In the genomic region with DNA sequence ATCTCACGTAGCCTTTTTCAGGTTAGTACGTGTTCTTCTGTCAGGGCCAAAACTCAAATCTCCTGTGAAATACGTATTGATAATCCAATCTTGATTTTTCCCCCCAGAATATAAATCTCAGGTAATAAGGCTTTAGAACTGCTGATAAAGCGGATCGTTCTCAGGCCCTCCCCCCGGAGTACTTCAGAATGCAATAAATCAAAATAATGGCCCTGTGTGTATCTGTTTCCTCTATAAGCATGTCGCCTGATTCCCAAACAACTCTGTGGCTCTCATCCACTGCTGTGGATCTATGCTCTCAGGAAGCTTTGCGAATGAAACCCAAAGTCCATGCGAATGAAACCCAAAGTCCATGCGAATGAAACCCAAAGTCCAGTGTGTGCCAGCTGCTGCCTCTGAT, we compare ENCODE assay signal across 22 cellular contexts. TPM values are rescaled to one million over a fixed set of nuclear protein-coding genes. Genes with fewer than 3 reads are reported as not detected.
DNase-seq lines count a peak whose midpoint lies in the region; ATAC-seq and TF ChIP-seq lines count a peak whose summit lies in the region.
"Had no signal": no experiment of that assay in that cellular context is flagged by ENCODE, and none has a peak within 500 bp of the region (broad histone marks: within the 10 kb centered on the region; RNA-seq: fewer than 3 reads in every experiment).

No MANE protein-coding gene starts in this region.

- H3K27me3 Mint-ChIP-seq in Calu3 (ENCODE audit: unreplicated experiment) (no peaks in the 10 kb centered on the region), nephron (ENCODE audit: low read depth) (no peaks in the 10 kb centered on the region)
- H3K27me3 Mint-ChIP-seq: CD4-positive, alpha-beta memory T cell had no signal

- H3K9me3 ChIP-seq in AG04450 (ENCODE audit: control insufficient read depth, insufficient read depth, low read length) = no peaks in the 10 kb centered on the region; the same call in 1 of the 2 replicates
- no peaks in the 10 kb centered on the region for H3K9me3 ChIP-seq in trophoblast cell (ENCODE audit: insufficient read depth, low read depth, low read length)

- H3K4me1 Mint-ChIP-seq in Calu3 (ENCODE audit: low read depth, unreplicated experiment) = no peaks in the 10 kb centered on the region
- H3K4me1 Mint-ChIP-seq in nephron = peaks cover 29% of the 10 kb centered on the region
- H3K4me1 Mint-ChIP-seq: CD4-positive, alpha-beta memory T cell had no signal

- H2AK5ac ChIP-seq in trophoblast cell (ENCODE audit: low read length) = no peak overlapping the region

- no peak overlapping the region for H2BK5ac ChIP-seq in trophoblast cell (ENCODE audit: low read depth, low read length, poor library complexity)

- POLR2A ChIA-PET in AG04450 (lab: Yijun Ruan, JAX) = no interaction called here

- no peak overlapping the region for H3K23ac ChIP-seq in trophoblast cell (ENCODE audit: low read length)

- intact Hi-C loops in Calu3 (cut with micrococcal nuclease; ENCODE audit: unreplicated experiment) = no loop called here

- no peaks in the 10 kb centered on the region for H3K79me1 ChIP-seq in trophoblast cell (ENCODE audit: low read length)

- TF ChIP-seq CTCF in AG04450 (IDR thresholded peaks at IDR 0.05; ENCODE audit: low read depth, low read length) (no peak), Calu3 (IDR thresholded peaks at IDR 0.05; ENCODE audit: unreplicated experiment) (no peak), coronary artery (IDR thresholded peaks at IDR 0.05) (no peak), nephron (IDR thresholded peaks at IDR 0.05; ENCODE audit: unreplicated experiment in 3 of 3) (no peak)

- H3K27me3 ChIP-seq in AG04450 (ENCODE audit: control insufficient read depth, insufficient read depth, low read length) (no peaks in the 10 kb centered on the region), trophoblast cell (ENCODE audit: insufficient read depth, low read length) (no peaks in the 10 kb centered on the region)

- no peak overlapping the region for H2BK12ac ChIP-seq in trophoblast cell (ENCODE audit: low read length)

- no peak overlapping the region for H3K18ac ChIP-seq in trophoblast cell (ENCODE audit: low read length)

- CTCF ChIA-PET in AG04450 (lab: Charles Lee) = interaction anchor here (3.0 to 4.9 kb wide), 2 partner anchors 8 to 93 kb away, joined by 16 to 21 read pairs; no protein-coding TSS in a partner anchor
- CTCF ChIA-PET in Calu3 (lab: Charles Lee) = no interaction called here

- H3K14ac ChIP-seq in trophoblast cell (ENCODE audit: low read length) = no peak overlapping the region

- no peak for DNase-seq in AG04450 (ENCODE audit: low read depth, low spot score)
- no peak for DNase-seq in Calu3
- DNase-seq in coronary artery (ENCODE audit: low spot score) = peak; percentile 3
- DNase-seq in LoVo (ENCODE audit: low spot score) = no peak
- DNase-seq in SK-N-DZ (ENCODE audit: low spot score) = no peak
- DNase-seq in trophoblast cell = no peak
- DNase-seq: CD4-positive, alpha-beta memory T cell; DND-41; GDM1; HFFc6; KBM-7; NCI-H1048; NCI-H1694; NCI-H2171 treated with DMSO at 0.1 percent for 48 hours; NCI-H524; NK-92 treated with Interleukin-12 subunit alpha and Interleukin-12 subunit beta, amount 100 ng/mL, for 24 hours; OCI-M1; SHP77 had no signal

- H3K4ac ChIP-seq in trophoblast cell (ENCODE audit: low read depth, low read length) = no peak overlapping the region

- H2AFZ ChIP-seq in trophoblast cell (ENCODE audit: insufficient read depth, low read length, poor library complexity) = no peak overlapping the region
- H2AFZ ChIP-seq: GM23338 had no signal

- no peak overlapping the region for H3K9ac ChIP-seq in trophoblast cell (ENCODE audit: low read length)

- H3K27ac Mint-ChIP-seq in Calu3 (ENCODE audit: unreplicated experiment) = no peak overlapping the region
- peak overlapping the region; percentile 56 to 65 (median 64) for H3K27ac Mint-ChIP-seq in nephron
- H3K27ac Mint-ChIP-seq: CD4-positive, alpha-beta memory T cell; GM23338; HFFc6 had no signal

- no peak overlapping the region for H4K12ac ChIP-seq in trophoblast cell (ENCODE audit: low read depth, low read length)

- H2BK120ac ChIP-seq in trophoblast cell (ENCODE audit: insufficient read depth, low read length, poor library complexity) = no peak overlapping the region

- no peaks in the 10 kb centered on the region for H3K79me2 ChIP-seq in trophoblast cell (ENCODE audit: control insufficient read depth, insufficient read depth, low read length, poor library complexity)

- H3K27ac ChIP-seq in AG04450 (ENCODE audit: low read depth, low read length) = peak overlapping the region; percentile 11
- no peak overlapping the region for H3K27ac ChIP-seq in coronary artery
- no peak overlapping the region for H3K27ac ChIP-seq in trophoblast cell (ENCODE audit: low read depth, low read length)
- H3K27ac ChIP-seq: HL-60 had no signal

- no peak for ATAC-seq in HG02678 (IDR thresholded peaks at IDR 0.05; ENCODE audit: unreplicated experiment)
- ATAC-seq: GM23338 had no signal

- no peaks in the 10 kb centered on the region for H3K36me3 ChIP-seq in trophoblast cell (ENCODE audit: control insufficient read depth in 1 of 2, insufficient read depth in 2 of 2, low read length in 2 of 2)

- H3K4me3 Mint-ChIP-seq in Calu3 (ENCODE audit: low read depth, unreplicated experiment) (no peak overlapping the region), nephron (no peak overlapping the region)
- H3K4me3 Mint-ChIP-seq: CD4-positive, alpha-beta memory T cell; GM23338; HFFc6 had no signal

- H3K9me3 Mint-ChIP-seq in Calu3 (ENCODE audit: low read depth, unreplicated experiment) (no peaks in the 10 kb centered on the region), nephron (no peaks in the 10 kb centered on the region)
- H3K9me3 Mint-ChIP-seq: CD4-positive, alpha-beta memory T cell; GM23338; HFFc6 had no signal

- no peaks in the 10 kb centered on the region for H3K4me1 ChIP-seq in trophoblast cell (ENCODE audit: control insufficient read depth in 1 of 2, insufficient read depth in 2 of 2, low read length in 2 of 2)

- H3K4me3 ChIP-seq in AG04450 (ENCODE audit: low read depth, low read length) = no peak overlapping the region
- no peak overlapping the region for H3K4me3 ChIP-seq in coronary artery
- no peak overlapping the region for H3K4me3 ChIP-seq in trophoblast cell (ENCODE audit: low read depth, low read length)
- H3K4me3 ChIP-seq: GM23338 had no signal

- WGBS in trophoblast cell (ENCODE audit: extremely low coverage, insufficient coverage, insufficient read length) = no CpG with 5 or more reads among the region's 10 CpGs

- H3K36me3 Mint-ChIP-seq in Calu3 (ENCODE audit: insufficient read depth, unreplicated experiment) = no peaks in the 10 kb centered on the region
- H3K36me3 Mint-ChIP-seq in nephron (ENCODE audit: low read depth) = peaks cover 14% of the 10 kb centered on the region
- H3K36me3 Mint-ChIP-seq: CD4-positive, alpha-beta memory T cell had no signal

- H3K4me2 ChIP-seq in trophoblast cell (ENCODE audit: low read length) = no peak overlapping the region
- H3K4me2 ChIP-seq: GM23338 had no signal

- H4K91ac ChIP-seq in trophoblast cell (ENCODE audit: low read depth, low read length) = no peak overlapping the region

- BruUV-seq in Calu3 (replicated peaks; lab: Mats Ljungman, UMichigan) = TSS peak; percentile 44

- no peak overlapping the region for H4K8ac ChIP-seq in trophoblast cell (ENCODE audit: low read depth, low read length)

RNA-seq across cellular contexts. Expression of gene IMPA2, which starts 49.4 kb away (rescaled TPM):
- 12.8 and 15.3 TPM in 2 replicates for polyA plus RNA-seq in AG04450 (2011; rRNA removed)
- polyA minus RNA-seq in AG04450 (2011; rRNA and poly(A)+ RNA removed) = 10.9 and 13.4 TPM in 2 replicates
- 30.9 and 34.8 TPM in 2 replicates for total RNA-seq in Calu3 (2022)
- polyA plus RNA-seq in SK-N-DZ (2014; cell fraction: cytosol; rRNA removed) = 72.2 and 75.4 TPM in 2 replicates
- 98.5 and 109 TPM in 2 replicates for polyA plus RNA-seq in SK-N-DZ (2014; cell fraction: nucleus; rRNA removed)
- polyA plus RNA-seq in trophoblast cell (2013) = 43.9 and 45.4 TPM in 2 replicates
